15 cellular contexts compared by ENCODE assay signal in genomic region chr2:196177124-196177523, GRCh38. TPM values are rescaled to one million over a fixed set of nuclear protein-coding genes. Genes with fewer than 3 reads are reported as not detected.
DNase-seq lines count a peak whose midpoint lies in the region; ATAC-seq and TF ChIP-seq lines count a peak whose summit lies in the region.
"Had no signal": no experiment of that assay in that cellular context is flagged by ENCODE, and none has a peak within 500 bp of the region (broad histone marks: within the 10 kb centered on the region; RNA-seq: fewer than 3 reads in every experiment).

No MANE protein-coding gene starts in this region.

- ATAC-seq in T-cell (replicated peaks in 1 of 4) (no peak), upper lobe of left lung (ENCODE audit: low FRiP score in 2 of 2) (no peak), GM21825 (IDR thresholded peaks at IDR 0.05; ENCODE audit: unreplicated experiment) (no peak)
- ATAC-seq: heart right ventricle had no signal

- POLR2A ChIA-PET in T-cell (lab: Charles Lee) = interaction anchor here (0.6 to 3.9 kb wide), 17 partner anchors 10 to 100 kb away, joined by 3 to 25 read pairs (median 4); no protein-coding TSS in a partner anchor

- H3K4me1 ChIP-seq in duodenal mucosa (ENCODE audit: control insufficient read depth in 1 of 2, insufficient read depth in 2 of 2, low read length in 2 of 2) (peaks cover 13 to 15% of the 10 kb centered on the region in 2 donors), upper lobe of left lung (peaks cover 2 to 6% (median 4%) of the 10 kb centered on the region in 4 donors)

- no peaks in the 10 kb centered on the region for H3K9me3 Mint-ChIP-seq in activated naive CD4-positive, alpha-beta T cell treated with anti-CD3 and anti-CD28 coated beads, Interleukin-2, amount 50 U/mL, for 24 hours
- H3K9me3 Mint-ChIP-seq in T-cell = no peaks in the 10 kb centered on the region

- no peak for TF ChIP-seq EP300 in upper lobe of left lung (IDR thresholded peaks at IDR 0.05)

- H3K27ac ChIP-seq in duodenal mucosa (ENCODE audit: low read depth, low read length) = peak overlapping the region; percentile 24
- peak overlapping the region in 3 of 4 donors; percentile 10 to 33 (median 28) for H3K27ac ChIP-seq in upper lobe of left lung
- H3K27ac ChIP-seq: WERI-Rb-1 had no signal

- TF ChIP-seq CTCF in upper lobe of left lung (IDR thresholded peaks at IDR 0.05) = no peak

- no peak for TF ChIP-seq POLR2A in upper lobe of left lung (IDR thresholded peaks at IDR 0.05)

- peaks cover 88% of the 10 kb centered on the region for H3K4me1 Mint-ChIP-seq in activated naive CD4-positive, alpha-beta T cell treated with anti-CD3 and anti-CD28 coated beads, Interleukin-2, amount 50 U/mL, for 24 hours
- peaks cover 85 to 91% (median 91%) of the 10 kb centered on the region in 3 donors for H3K4me1 Mint-ChIP-seq in T-cell

- CTCF ChIA-PET in T-cell (lab: Charles Lee) = interaction anchor here (0.6 to 2.5 kb wide), 13 partner anchors 9 to 902 kb away, joined by 3 to 23 read pairs (median 5); partner anchors contain the start of gene DNAH7 (in 1 of the 2)

- peak overlapping the region; percentile 99 for H3K27ac Mint-ChIP-seq in activated naive CD4-positive, alpha-beta T cell treated with anti-CD3 and anti-CD28 coated beads, Interleukin-2, amount 50 U/mL, for 24 hours
- H3K27ac Mint-ChIP-seq in T-cell = peak overlapping the region; percentile 91 to 98
- H3K27ac Mint-ChIP-seq: progenitor cell of endocrine pancreas had no signal

- H3K27me3 ChIP-seq in duodenal mucosa (ENCODE audit: control insufficient read depth in 1 of 2, insufficient read depth in 2 of 2, low read length in 2 of 2) (no peaks in the 10 kb centered on the region), upper lobe of left lung (no peaks in the 10 kb centered on the region)
- H3K27me3 ChIP-seq: heart right ventricle had no signal

- no peaks in the 10 kb centered on the region for H3K9me3 ChIP-seq in duodenal mucosa (ENCODE audit: control insufficient read depth in 1 of 2, low read length in 2 of 2)
- no peaks in the 10 kb centered on the region for H3K9me3 ChIP-seq in upper lobe of left lung
- H3K9me3 ChIP-seq: heart right ventricle had no signal

- H3K36me3 Mint-ChIP-seq in activated naive CD4-positive, alpha-beta T cell treated with anti-CD3 and anti-CD28 coated beads, Interleukin-2, amount 50 U/mL, for 24 hours = no peaks in the 10 kb centered on the region
- H3K36me3 Mint-ChIP-seq in T-cell = no peaks in the 10 kb centered on the region

- H3K27me3 Mint-ChIP-seq in activated naive CD4-positive, alpha-beta T cell treated with anti-CD3 and anti-CD28 coated beads, Interleukin-2, amount 50 U/mL, for 24 hours = no peaks in the 10 kb centered on the region
- H3K27me3 Mint-ChIP-seq in T-cell = no peaks in the 10 kb centered on the region

- H3K4me3 Mint-ChIP-seq in activated naive CD4-positive, alpha-beta T cell treated with anti-CD3 and anti-CD28 coated beads, Interleukin-2, amount 50 U/mL, for 24 hours = peak overlapping the region; percentile 89
- H3K4me3 Mint-ChIP-seq in T-cell = peak overlapping the region; percentile 56 to 99 (median 75)

- no peaks in the 10 kb centered on the region for H3K36me3 ChIP-seq in duodenal mucosa (ENCODE audit: control insufficient read depth in 1 of 2, insufficient read depth in 2 of 2, low read length in 2 of 2)
- H3K36me3 ChIP-seq in upper lobe of left lung = no peaks in the 10 kb centered on the region
- H3K36me3 ChIP-seq: heart right ventricle, WERI-Rb-1 had no signal

- peak overlapping the region; percentile 7 to 20 for H3K4me3 ChIP-seq in duodenal mucosa (ENCODE audit: low read depth in 1 of 2, low read length in 2 of 2)
- H3K4me3 ChIP-seq in upper lobe of left lung = no peak overlapping the region

- peak overlapping the region in 1 of 2 donors; percentile 25 for H3K9ac ChIP-seq in duodenal mucosa (ENCODE audit: low read depth in 1 of 2, low read length in 2 of 2)

- no peak for DNase-seq in activated naive CD4-positive, alpha-beta T cell (lab: John Stamatoyannopoulos, UW)
- no peak for DNase-seq in T-cell
- DNase-seq in upper lobe of left lung = no peak
- no peak for DNase-seq in GOT3 (lab: John Stamatoyannopoulos, UW)
- DNase-seq in effector CD4-positive, alpha-beta T cell = no peak
- DNase-seq: heart right ventricle, kidney glomerular epithelial cell, NCI-H1930, NCI-H69, SHP77 treated with DMSO at 0.1 percent for 48 hours, WERI-Rb-1 had no signal

- 77 to 81% methylated on average over 2 of the region's 2 CpGs for WGBS in upper lobe of left lung, 2 donors

RNA-seq across cellular contexts. Expression of gene STK17B, which starts 5.7 kb away (rescaled TPM):
- total RNA-seq in T-cell (100 to 1,000 TPM; 218 to 478 (median 248) TPM), upper lobe of left lung (100 to 1,000 TPM in 1 of 6 donors, 10 to 100 TPM in 5; 19.3 to 120 (median 53.4) TPM)

Comparison
In these comparisons a context has a peak if more than half of its experiments do, and no peak if none do; other contexts are left out.
1. H3K4me3 ChIP-seq: peak in duodenal mucosa (2 of 2); none in upper lobe of left lung (0 of 4).